8 cellular contexts compared by ENCODE assay signal in the genomic region with DNA sequence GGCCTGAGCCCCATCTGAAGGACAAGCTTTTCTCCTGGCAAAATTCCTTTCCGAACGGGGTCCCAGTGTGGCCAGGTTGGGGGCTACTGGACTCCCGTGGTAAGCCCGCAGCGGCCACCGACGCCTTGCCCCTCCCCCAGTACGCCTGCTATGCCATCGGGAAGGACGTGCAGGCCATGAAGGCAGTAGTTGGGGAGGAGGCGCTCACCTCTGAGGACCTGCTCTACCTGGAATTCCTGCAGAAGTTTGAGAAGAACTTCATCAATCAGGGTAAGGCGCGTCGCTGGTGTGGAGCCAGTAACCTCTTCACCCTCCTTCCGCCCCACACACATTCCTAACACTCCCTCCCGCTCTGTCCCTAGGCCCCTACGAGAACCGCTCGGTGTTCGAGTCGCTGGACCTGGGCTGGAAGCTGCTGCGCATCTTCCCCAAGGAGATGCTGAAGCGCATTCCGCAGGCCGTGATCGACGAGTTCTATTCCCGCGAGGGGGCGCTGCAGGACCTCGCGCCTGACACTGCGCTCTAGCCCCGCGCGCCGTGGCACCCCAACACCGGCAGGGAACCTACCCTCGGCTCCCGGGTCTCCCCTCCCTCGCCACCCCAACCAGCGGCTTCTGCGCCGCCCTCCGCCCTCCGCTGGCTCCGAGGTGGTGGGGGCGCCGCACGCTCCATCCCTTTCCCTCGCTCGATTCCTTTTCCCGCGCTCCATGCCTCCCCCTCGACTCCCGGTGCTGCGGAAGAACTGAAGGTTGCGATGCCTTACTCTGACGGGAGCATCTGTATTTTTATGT. TPM values are rescaled to one million over a fixed set of nuclear protein-coding genes. Genes with fewer than 3 reads are reported as not detected.
DNase-seq lines count a peak whose midpoint lies in the region; ATAC-seq and TF ChIP-seq lines count a peak whose summit lies in the region.

No MANE protein-coding gene starts in this region.

- no peaks in the 10 kb centered on the region for H3K4me1 ChIP-seq in BE2C

- H3K27me3 ChIP-seq in CD4-positive, alpha-beta T cell (ENCODE audit: control insufficient read depth, insufficient read depth, low read length), result peaks cover 19% of the 10 kb centered on the region
- H3K27me3 ChIP-seq in BE2C, result no peaks in the 10 kb centered on the region

- no peaks in the 10 kb centered on the region for H3K9me3 Mint-ChIP-seq in CD4-positive, alpha-beta T cell
- H3K9me3 Mint-ChIP-seq in activated CD8-positive, alpha-beta T cell treated with anti-CD3 and anti-CD28 coated beads for 36 hours, result no peaks in the 10 kb centered on the region
- no peaks in the 10 kb centered on the region for H3K9me3 Mint-ChIP-seq in memory B cell

- TF ChIP-seq CTCF in CD4-positive, alpha-beta T cell (IDR thresholded peaks at IDR 0.05), result peak; percentile 91
- TF ChIP-seq CTCF in activated CD8-positive, alpha-beta T cell treated with anti-CD3 and anti-CD28 coated beads for 36 hours (IDR thresholded peaks at IDR 0.05), result peak; percentile 93
- no peak for TF ChIP-seq CTCF in BE2C (IDR thresholded peaks at IDR 0.05; ENCODE audit: low read depth, low read length)

- peak overlapping the region; percentile 87 for H3K4me3 Mint-ChIP-seq in CD4-positive, alpha-beta T cell
- H3K4me3 Mint-ChIP-seq in activated CD8-positive, alpha-beta T cell treated with anti-CD3 and anti-CD28 coated beads for 36 hours, result peak overlapping the region; percentile 77
- peak overlapping the region; percentile 82 for H3K4me3 Mint-ChIP-seq in memory B cell

- H3K9me3 ChIP-seq in CD4-positive, alpha-beta T cell (ENCODE audit: control insufficient read depth, low read length), result no peaks in the 10 kb centered on the region
- no peaks in the 10 kb centered on the region for H3K9me3 ChIP-seq in BE2C

- POLR2A ChIA-PET in CD4-positive, alpha-beta T cell (lab: Charles Lee), result interaction anchor here (0.8 to 1.2 kb wide), 2 partner anchors 17 to 1050 kb away, joined by 3 to 4 read pairs; no protein-coding TSS in a partner anchor
- POLR2A ChIA-PET in activated CD8-positive, alpha-beta T cell treated with anti-CD3 and anti-CD28 coated beads for 36 hours (lab: Charles Lee), result interaction anchor here (0.6 to 1.1 kb wide), 4 partner anchors 20 to 58 kb away, joined by 3 to 4 read pairs (median 3); no protein-coding TSS in a partner anchor

- no peaks in the 10 kb centered on the region for H3K36me3 Mint-ChIP-seq in CD4-positive, alpha-beta T cell (ENCODE audit: low read depth)
- no peaks in the 10 kb centered on the region for H3K36me3 Mint-ChIP-seq in activated CD8-positive, alpha-beta T cell treated with anti-CD3 and anti-CD28 coated beads for 36 hours (ENCODE audit: low read depth)
- no peaks in the 10 kb centered on the region for H3K36me3 Mint-ChIP-seq in memory B cell

- H3K27me3 Mint-ChIP-seq in CD4-positive, alpha-beta T cell, result peaks cover 41% of the 10 kb centered on the region
- peaks cover 18% of the 10 kb centered on the region for H3K27me3 Mint-ChIP-seq in activated CD8-positive, alpha-beta T cell treated with anti-CD3 and anti-CD28 coated beads for 36 hours
- H3K27me3 Mint-ChIP-seq in memory B cell, result peaks cover 20% of the 10 kb centered on the region

- intact Hi-C loops in CD4-positive, alpha-beta T cell (cut with DNase I, micrococcal nuclease), result loop anchor here (1.0 kb wide), 2 partner anchors 31 to 37 kb away; no protein-coding TSS in a partner anchor
- intact Hi-C loops in activated CD8-positive, alpha-beta T cell treated with anti-CD3 and anti-CD28 coated beads for 36 hours (cut with micrococcal nuclease), result loop anchor here (2.0 kb wide), 1 partner anchor 30 kb away; the partner anchor contains the start of gene TEX261

- CTCF ChIA-PET in CD4-positive, alpha-beta T cell (lab: Charles Lee), result interaction anchor here (0.6 to 2.9 kb wide), 15 partner anchors 10 to 309 kb away, joined by 3 to 16 read pairs (median 6); partner anchors contain the start of genes ANKRD53, NAGK and TEX261
- CTCF ChIA-PET in activated CD8-positive, alpha-beta T cell treated with anti-CD3 and anti-CD28 coated beads for 36 hours (lab: Charles Lee), result interaction anchor here (0.6 to 6.2 kb wide), 31 partner anchors 9 to 347 kb away, joined by 3 to 60 read pairs (median 5); partner anchors contain the start of gene ANKRD53

- peak; percentile 71 to 85 (median 78) for DNase-seq in CD4-positive, alpha-beta T cell
- DNase-seq in M059J (ENCODE audit: low read depth) (peak; percentile 51), memory B cell (ENCODE audit: low spot score in 2 of 2) (peak; percentile 77 to 81), BE2C (no peak)
- peak; percentile 89 for DNase-seq in activated CD8-positive, alpha-beta T cell treated with anti-CD3 and anti-CD28 coated beads for 36 hours
- peak; percentile 80 for DNase-seq in effector CD4-positive, alpha-beta T cell
- peak; percentile 54 for DNase-seq in stimulated activated CD8-positive, alpha-beta memory T cell treated with anti-CD3 and anti-CD28 coated beads, Interleukin-12 subunit alpha, Interleukin-12 subunit beta, amount 100 ng/mL, for 24 hours (ENCODE audit: extremely low read depth)

- peaks cover 8% of the 10 kb centered on the region for H3K4me1 Mint-ChIP-seq in CD4-positive, alpha-beta T cell (ENCODE audit: low read depth)
- H3K4me1 Mint-ChIP-seq in activated CD8-positive, alpha-beta T cell treated with anti-CD3 and anti-CD28 coated beads for 36 hours (ENCODE audit: low read depth), result peaks cover 3% of the 10 kb centered on the region
- peaks cover 2% of the 10 kb centered on the region for H3K4me1 Mint-ChIP-seq in memory B cell

- no peak overlapping the region for H3K27ac Mint-ChIP-seq in CD4-positive, alpha-beta T cell
- no peak overlapping the region for H3K27ac Mint-ChIP-seq in activated CD8-positive, alpha-beta T cell treated with anti-CD3 and anti-CD28 coated beads for 36 hours
- no peak overlapping the region for H3K27ac Mint-ChIP-seq in memory B cell

- no peak overlapping the region for H3K27ac ChIP-seq in CD4-positive, alpha-beta T cell (ENCODE audit: low read depth, low read length)

- ATAC-seq in CD4-positive, alpha-beta T cell (ENCODE audit: poor library complexity), result peak; percentile 99
- ATAC-seq in GM21515 (IDR thresholded peaks at IDR 0.05; ENCODE audit: unreplicated experiment), result peak; percentile 72
- peak; percentile 97 for ATAC-seq in activated CD8-positive, alpha-beta T cell treated with anti-CD3 and anti-CD28 coated beads for 36 hours
- ATAC-seq in memory B cell (ENCODE audit: low read depth), result peak; percentile 98

- H3K36me3 ChIP-seq in BE2C, result no peaks in the 10 kb centered on the region

- no peak overlapping the region for H3K4me3 ChIP-seq in BE2C (ENCODE audit: low read depth, low read length)

RNA-seq across cellular contexts. Expression of gene ANKRD53, which starts 13.6 kb away (rescaled TPM):
- 1 to 10 TPM in 1 of 2 experiments, under 1 TPM in 1; 0.42 to 1.2 TPM for total RNA-seq in CD4-positive, alpha-beta T cell
- 0.12 and 0.17 TPM in 2 replicates for total RNA-seq in M059J (2014; rRNA removed; shearing (Covaris generic))
- total RNA-seq in activated CD8-positive, alpha-beta T cell treated with anti-CD3 and anti-CD28 coated beads for 36 hours, result not detected
- 1.6 TPM for polyA plus RNA-seq in BE2C (2012; ENCODE audit: insufficient read depth, insufficient read length, low read depth)

RNA-seq across cellular contexts. Expression of gene ATP6V1B1, which starts 29.1 kb away (rescaled TPM):
- total RNA-seq in CD4-positive, alpha-beta T cell, result not detected
- 0.81 TPM in 1 of 2 replicates, not detected in the other for total RNA-seq in M059J (2014; rRNA removed; shearing (Covaris generic))
- not detected for total RNA-seq in activated CD8-positive, alpha-beta T cell treated with anti-CD3 and anti-CD28 coated beads for 36 hours
- not detected for polyA plus RNA-seq in BE2C (2012; ENCODE audit: insufficient read depth, insufficient read length, low read depth)

RNA-seq across cellular contexts. Expression of gene TEX261, which starts 29.9 kb away (rescaled TPM):
- 10 to 100 TPM; 26.8 to 34.0 TPM for total RNA-seq in CD4-positive, alpha-beta T cell
- 61.5 and 107 TPM in 2 replicates for total RNA-seq in M059J (2014; rRNA removed; shearing (Covaris generic))
- total RNA-seq in activated CD8-positive, alpha-beta T cell treated with anti-CD3 and anti-CD28 coated beads for 36 hours, result 10 to 100 TPM; 38.8 to 39.9 TPM
- polyA plus RNA-seq in BE2C (2012; ENCODE audit: insufficient read depth, insufficient read length, low read depth), result 17.1 TPM
